ENCODE assay signal across 8 cellular contexts in genomic region chr10:27153325-27153724, GRCh38. TPM values are rescaled to one million over a fixed set of nuclear protein-coding genes. Genes with fewer than 3 reads are reported as not detected.
DNase-seq lines count a peak whose midpoint lies in the region; ATAC-seq and TF ChIP-seq lines count a peak whose summit lies in the region.

No MANE protein-coding gene starts in this region.

- H3K9ac ChIP-seq in skeletal muscle satellite cell (ENCODE audit: low read depth, low read length): peak overlapping the region; percentile 99

- H3K4me3 Mint-ChIP-seq in GM23338: peak overlapping the region; percentile 99
- peak overlapping the region; percentile 100 for H3K4me3 Mint-ChIP-seq in WTC11

- H3K9me3 Mint-ChIP-seq in GM23338: no peaks in the 10 kb centered on the region
- H3K9me3 Mint-ChIP-seq in WTC11: no peaks in the 10 kb centered on the region

- H3K27ac Mint-ChIP-seq in GM23338 (peak overlapping the region; percentile 99), WTC11 (peak overlapping the region; percentile 99)

- CTCF ChIA-PET in WTC11 (lab: Charles Lee): interaction anchor here (1.4 to 1.5 kb wide), 2 partner anchors 71 to 99 kb away, joined by 3 to 4 read pairs; no protein-coding TSS in a partner anchor

- DNase-seq in GM23338 (ENCODE audit: low spot score): no peak
- no peak for DNase-seq in WTC11 (ENCODE audit: low spot score)
- DNase-seq in right cardiac atrium: no peak
- DNase-seq in stimulated activated naive CD4-positive, alpha-beta T cell treated with Interleukin-2 at 50 U/mL for 16 hours (lab: John Stamatoyannopoulos, UW): no peak
- no peak for DNase-seq in anterior cingulate cortex (lab: John Stamatoyannopoulos, UW)

- H3K27me3 Mint-ChIP-seq in GM23338 (ENCODE audit: insufficient read depth, low read depth, poor library complexity) (peaks cover 6% of the 10 kb centered on the region), WTC11 (ENCODE audit: low read depth) (no peaks in the 10 kb centered on the region)

- no peak for TF ChIP-seq CTCF in GM23338 (conservative IDR thresholded peaks at IDR 0.05; ENCODE audit: low read depth in 2 of 2)
- no peak for TF ChIP-seq CTCF in WTC11 (IDR thresholded peaks at IDR 0.05)

- H3K79me2 ChIP-seq in GM23338 (replicated peaks; ENCODE audit: insufficient read depth): peaks cover 88% of the 10 kb centered on the region

- peak overlapping the region; percentile 92 for H3K4me2 ChIP-seq in GM23338
- H3K4me2 ChIP-seq in skeletal muscle satellite cell (ENCODE audit: low read length): peak overlapping the region; percentile 97

- 3% methylated on average over 6 of the region's 6 CpGs for WGBS in right cardiac atrium

- H4K20me1 ChIP-seq in GM23338 (replicated peaks; ENCODE audit: insufficient read depth): peaks cover 37% of the 10 kb centered on the region

- H3K4me1 ChIP-seq in GM23338 (ENCODE audit: insufficient read depth): peaks cover 13% of the 10 kb centered on the region
- no peaks in the 10 kb centered on the region for H3K4me1 ChIP-seq in right cardiac atrium (ENCODE audit: control insufficient read depth, insufficient read depth, low read length)
- H3K4me1 ChIP-seq in skeletal muscle satellite cell (ENCODE audit: control insufficient read depth, insufficient read depth, low read length): peaks cover 20% of the 10 kb centered on the region

- ATAC-seq in GM23338: no peak
- no peak for ATAC-seq in WTC11
- ATAC-seq in right cardiac atrium: no peak
- ATAC-seq in GM21717 (IDR thresholded peaks at IDR 0.05; ENCODE audit: unreplicated experiment): no peak
- ATAC-seq in GM19467 (IDR thresholded peaks at IDR 0.05; ENCODE audit: unreplicated experiment): no peak

- no peaks in the 10 kb centered on the region for H3K9me3 ChIP-seq in right cardiac atrium (ENCODE audit: control insufficient read depth, low read length)
- H3K9me3 ChIP-seq in skeletal muscle satellite cell (replicated peaks; ENCODE audit: low read length): no peaks in the 10 kb centered on the region

- peak overlapping the region; percentile 90 for H3K4me3 ChIP-seq in GM23338
- H3K4me3 ChIP-seq in right cardiac atrium (ENCODE audit: low read length): peak overlapping the region; percentile 97
- H3K4me3 ChIP-seq in skeletal muscle satellite cell (ENCODE audit: low read length): peak overlapping the region; percentile 75

- H3K4me1 Mint-ChIP-seq in GM23338 (peaks cover 29% of the 10 kb centered on the region), WTC11 (peaks cover 21% of the 10 kb centered on the region)

- peaks cover 10% of the 10 kb centered on the region; the same call in 1 of the 2 replicates for H3K36me3 ChIP-seq in GM23338 (ENCODE audit: insufficient read depth)
- H3K36me3 ChIP-seq in skeletal muscle satellite cell (ENCODE audit: insufficient read depth, low read length): peaks cover 8% of the 10 kb centered on the region

- no peaks in the 10 kb centered on the region for H3K9me2 ChIP-seq in GM23338 (ENCODE audit: insufficient read depth)

- H2AFZ ChIP-seq in GM23338: no peak overlapping the region

- H3F3A ChIP-seq in GM23338 (replicated peaks; ENCODE audit: low read depth): peaks cover 5% of the 10 kb centered on the region; the same call in 1 of the 2 replicates

- H3K27ac ChIP-seq in GM23338 (ENCODE audit: low read depth) (peak overlapping the region; percentile 99), right cardiac atrium (ENCODE audit: low read length) (no peak overlapping the region)

- POLR2A ChIA-PET in WTC11 (lab: Charles Lee): no interaction called here

- H3K36me3 Mint-ChIP-seq in GM23338 (ENCODE audit: low read depth) (peaks cover 53% of the 10 kb centered on the region), WTC11 (peaks cover 32% of the 10 kb centered on the region)

- H3K27me3 ChIP-seq in GM23338 (ENCODE audit: insufficient read depth) (no peaks in the 10 kb centered on the region), right cardiac atrium (ENCODE audit: control insufficient read depth, insufficient read depth) (no peaks in the 10 kb centered on the region), skeletal muscle satellite cell (ENCODE audit: control insufficient read depth, insufficient read depth, low read length) (no peaks in the 10 kb centered on the region)

- intact Hi-C loops in right cardiac atrium (cut with DNase I): no loop called here

TF ChIP-seq in GM23338, 12 proteins besides CTCF, POLR2A, EP300 and RAD21 (continues in another document):
- TF ChIP-seq JUNB (IDR thresholded peaks at IDR 0.05; ENCODE audit: unreplicated experiment) (no peak), REST (IDR thresholded peaks at IDR 0.05; ENCODE audit: unreplicated experiment) (no peak), STAT1 (IDR thresholded peaks at IDR 0.05; ENCODE audit: unreplicated experiment) (no peak), CREB1 (CRISPR knock-in tag; IDR thresholded peaks at IDR 0.05; ENCODE audit: low read depth) (no peak), EZH2 (IDR thresholded peaks at IDR 0.05; ENCODE audit: low read depth, unreplicated experiment) (no peak)

TF ChIP-seq in WTC11, 78 proteins besides CTCF, POLR2A, EP300 and RAD21:
- TF ChIP-seq AFF4 (CRISPR knock-in tag; IDR thresholded peaks at IDR 0.05; ENCODE audit: borderline replicate concordance): no peak
- TF ChIP-seq USF2 (CRISPR knock-in tag; IDR thresholded peaks at IDR 0.05): no peak
- TF ChIP-seq ATF3 (CRISPR knock-in tag; conservative IDR thresholded peaks at IDR 0.05): no peak
- no peak for TF ChIP-seq GTF2I (CRISPR knock-in tag; conservative IDR thresholded peaks at IDR 0.05)
- no peak for TF ChIP-seq KAT7 (CRISPR knock-in tag; IDR thresholded peaks at IDR 0.05; ENCODE audit: borderline replicate concordance)
- no peak for TF ChIP-seq MYBL2 (CRISPR knock-in tag; IDR thresholded peaks at IDR 0.05)

RNA-seq across cellular contexts. Expression of gene YME1L1, which starts 0.9 kb away (rescaled TPM):
- 94.3 and 105 TPM in 2 replicates for total RNA-seq in GM23338 (2014; rRNA removed; shearing (Covaris generic))
- polyA plus RNA-seq in GM23338 (2016; fragmentation: Nextera tagmentation; extraction: Ambion mirVana): 34.9 and 44.3 TPM in 2 replicates
- total RNA-seq in WTC11 (2021): 97.8 to 102 TPM (median 102 TPM) in 3 replicates
- 10 to 100 TPM; 80.2 to 89.1 (median 82.9) TPM for total RNA-seq in right cardiac atrium
- polyA plus RNA-seq in right cardiac atrium: 36.0 TPM
- total RNA-seq in skeletal muscle satellite cell (2012; rRNA removed): 73.8 and 80.9 TPM in 2 replicates

RNA-seq across cellular contexts. Expression of gene MASTL, which starts 1.8 kb away (rescaled TPM):
- 40.0 and 43.1 TPM in 2 replicates for total RNA-seq in GM23338 (2014; rRNA removed; shearing (Covaris generic))
- polyA plus RNA-seq in GM23338 (2016; fragmentation: Nextera tagmentation; extraction: Ambion mirVana): 23.4 and 28.2 TPM in 2 replicates
- total RNA-seq in WTC11 (2021): 25.2 to 25.5 TPM (median 25.5 TPM) in 3 replicates
- total RNA-seq in right cardiac atrium: 1 to 10 TPM; 2.6 to 3.5 (median 2.8) TPM
- polyA plus RNA-seq in right cardiac atrium: 1.4 TPM
- total RNA-seq in skeletal muscle satellite cell (2012; rRNA removed): 12.0 and 12.9 TPM in 2 replicates

RNA-seq across cellular contexts. Expression of gene ANKRD26, which starts 53.0 kb away (rescaled TPM):
- 7.1 and 7.9 TPM in 2 replicates for total RNA-seq in GM23338 (2014; rRNA removed; shearing (Covaris generic))
- polyA plus RNA-seq in GM23338 (2016; fragmentation: Nextera tagmentation; extraction: Ambion mirVana) (13.1 and 23.1 TPM in 2 replicates), right cardiac atrium (6.7 TPM)
- total RNA-seq in WTC11 (2021) (7.3 to 10.2 TPM (median 8.1 TPM) in 3 replicates), right cardiac atrium (10 to 100 TPM in 2 of 4 donors, 1 to 10 TPM in 2; 8.7 to 13.6 (median 10.5) TPM)
- 5.7 and 7.6 TPM in 2 replicates for total RNA-seq in skeletal muscle satellite cell (2012; rRNA removed)
